ENCODE assay signal across 9 cellular contexts in genomic region chr16:12618515-12618914, GRCh38.
"Had no signal": no experiment of that assay in that cellular context is flagged by ENCODE, and none has a peak within 500 bp of the region (broad histone marks: within the 10 kb centered on the region; RNA-seq: fewer than 3 reads in every experiment).

No MANE protein-coding gene starts in this region.

- H3K9me3 Mint-ChIP-seq: activated naive CD4-positive, alpha-beta T cell treated with anti-CD3 and anti-CD28 coated beads, Interleukin-2, amount 10 ng/mL, durations not matched to agents 7 days and 5 days had no signal

- H3K4me3 Mint-ChIP-seq: activated CD4-positive, alpha-beta T cell treated with anti-CD3 and anti-CD28 coated beads, Interleukin-2, amount 10 ng/mL, durations not matched to agents 7 days and 5 days; activated naive CD4-positive, alpha-beta T cell treated with anti-CD3 and anti-CD28 coated beads, Interleukin-2, amount 10 ng/mL, durations not matched to agents 7 days and 5 days had no signal

- DNase-seq: activated CD4-positive, alpha-beta T cell treated with anti-CD3 and anti-CD28 coated beads, Interleukin-2, amount 10 ng/mL, durations not matched to agents 7 days and 5 days; activated CD8-positive, alpha-beta memory T cell treated with anti-CD3 and anti-CD28 coated beads for 24 hours; activated naive CD4-positive, alpha-beta T cell treated with anti-CD3 and anti-CD28 coated beads, Interleukin-2, amount 10 ng/mL, durations not matched to agents 7 days and 5 days; adrenal gland; islet precursor cell; stimulated activated CD4-positive, alpha-beta T cell treated with anti-CD3 and anti-CD28 coated beads, Interleukin-12 subunit alpha, Interleukin-12 subunit beta, amount 100 ng/mL, for 4 hours; stimulated activated CD4-positive, alpha-beta T cell treated with anti-CD3 and anti-CD28 coated beads, Interleukin-2, amount 100 ng/mL, for 24 hours; T-helper 9 cell; uterus had no signal

- H3K36me3 Mint-ChIP-seq: activated naive CD4-positive, alpha-beta T cell treated with anti-CD3 and anti-CD28 coated beads, Interleukin-2, amount 10 ng/mL, durations not matched to agents 7 days and 5 days had no signal

- H3K27ac Mint-ChIP-seq: activated CD4-positive, alpha-beta T cell treated with anti-CD3 and anti-CD28 coated beads, Interleukin-2, amount 10 ng/mL, durations not matched to agents 7 days and 5 days; activated naive CD4-positive, alpha-beta T cell treated with anti-CD3 and anti-CD28 coated beads, Interleukin-2, amount 10 ng/mL, durations not matched to agents 7 days and 5 days had no signal

- H3K9me3 ChIP-seq: adrenal gland, uterus had no signal

- H3K4me3 ChIP-seq: adrenal gland, uterus had no signal

- H3K27ac ChIP-seq: adrenal gland, uterus had no signal

- H3K36me3 ChIP-seq: adrenal gland, uterus had no signal

- H3K27me3 Mint-ChIP-seq: activated CD4-positive, alpha-beta T cell treated with anti-CD3 and anti-CD28 coated beads, Interleukin-2, amount 10 ng/mL, durations not matched to agents 7 days and 5 days had no signal

- H3K4me1 ChIP-seq: adrenal gland, uterus had no signal

- H3K27me3 ChIP-seq: adrenal gland, uterus had no signal
